ENCODE assay signal across 10 cellular contexts in the genomic region with DNA sequence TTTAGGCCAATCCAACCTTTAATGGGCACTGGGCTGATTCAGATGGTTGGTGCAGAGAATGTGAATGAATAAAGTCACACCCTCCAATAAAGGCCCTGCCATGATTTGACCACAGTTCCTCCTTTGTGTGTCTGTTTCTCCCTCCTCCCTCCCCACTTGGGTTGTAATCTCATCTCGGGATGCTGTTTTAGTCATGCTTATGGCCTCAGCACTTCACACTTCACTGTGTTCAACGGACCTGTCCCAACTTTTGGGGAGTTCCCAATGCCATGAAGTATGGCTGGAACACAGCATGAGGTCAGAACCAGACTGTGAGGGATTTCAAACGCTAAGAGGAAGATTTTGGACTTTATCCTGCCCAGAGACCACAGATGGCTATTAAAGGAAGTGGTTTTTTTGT. TPM values are rescaled to one million over a fixed set of nuclear protein-coding genes. Genes with fewer than 3 reads are reported as not detected.
A peak's percentile ranks its signal among the peaks of the same experiment; 100 is the strongest.
DNase-seq lines count a peak whose midpoint lies in the region; ATAC-seq, FAIRE-seq and TF ChIP-seq lines count a peak whose summit lies in the region.
"Had no signal": no experiment of that assay in that cellular context is flagged by ENCODE, and none has a peak within 500 bp of the region (broad histone marks: within the 10 kb centered on the region; RNA-seq: fewer than 3 reads in every experiment).

No MANE protein-coding gene starts in this region.

- no peak overlapping the region for H3K4me3 ChIP-seq in astrocyte (ENCODE audit: insufficient read depth, low read depth, low read length)
- H3K4me3 ChIP-seq: ovary had no signal

- H3K36me3 Mint-ChIP-seq in astrocyte (ENCODE audit: low read depth, unreplicated experiment) (peaks cover 14% of the 10 kb centered on the region), naive B cell (peaks cover 3 to 12% of the 10 kb centered on the region in 2 donors)

- no peaks in the 10 kb centered on the region for H3K79me2 ChIP-seq in astrocyte (ENCODE audit: insufficient read depth, low read length)

- H3K4me2 ChIP-seq in astrocyte (ENCODE audit: low read length) = no peak overlapping the region

- H3K27ac Mint-ChIP-seq in astrocyte (ENCODE audit: unreplicated experiment) (no peak overlapping the region), naive B cell (peak overlapping the region in 4 of 6 donors; percentile 23 to 93 (median 87))

- H3K4me1 ChIP-seq in astrocyte (ENCODE audit: insufficient read depth, low read length) = no peaks in the 10 kb centered on the region

- peaks cover 34% of the 10 kb centered on the region for H4K20me1 ChIP-seq in astrocyte (ENCODE audit: insufficient read depth, low read length)

- H3K27ac ChIP-seq in astrocyte (ENCODE audit: low read depth, low read length) = no peak overlapping the region
- H3K27ac ChIP-seq: ovary had no signal

- H3K27me3 Mint-ChIP-seq in astrocyte (ENCODE audit: low read depth, unreplicated experiment) (no peaks in the 10 kb centered on the region), naive B cell (no peaks in the 10 kb centered on the region)

- H2AFZ ChIP-seq in astrocyte (ENCODE audit: low read depth, low read length) = no peak overlapping the region

- FAIRE-seq in astrocyte (lab: Jason Lieb, UNC) = no peak

- no peaks in the 10 kb centered on the region for H3K9me3 Mint-ChIP-seq in astrocyte (ENCODE audit: unreplicated experiment)
- H3K9me3 Mint-ChIP-seq in naive B cell = no peaks in the 10 kb centered on the region

- H3K9ac ChIP-seq in astrocyte (ENCODE audit: low read length) = no peak overlapping the region

- ATAC-seq in naive B cell (ENCODE audit: low read depth in 2 of 2) = no peak
- no peak for ATAC-seq in HG03025 (IDR thresholded peaks at IDR 0.05; ENCODE audit: low FRiP score, unreplicated experiment)

- H3K36me3 ChIP-seq in astrocyte (ENCODE audit: insufficient read depth, low read length) = peaks cover 21% of the 10 kb centered on the region
- H3K36me3 ChIP-seq: ovary had no signal

- H3K4me3 Mint-ChIP-seq in astrocyte (ENCODE audit: unreplicated experiment) (no peak overlapping the region), naive B cell (peak overlapping the region in 5 of 8 donors; percentile 4 to 63 (median 59))

- peak; percentile 47 for DNase-seq in Daoy (ENCODE audit: low read depth)
- DNase-seq in MV-4-11 (lab: John Stamatoyannopoulos, UW) = peak; percentile 68
- peak; percentile 55 for DNase-seq in astrocyte (ENCODE audit: low read depth)
- DNase-seq in naive B cell = no peak
- DNase-seq in NCI-H187 (lab: John Stamatoyannopoulos, UW) = no peak
- DNase-seq in cerebellum (ENCODE audit: low spot score) = no peak
- DNase-seq in stimulated activated CD4-positive, alpha-beta T cell treated with anti-CD3 and anti-CD28 coated beads, Interleukin-15, amount 100 ng/mL, for 24 hours = no peak
- DNase-seq: head of caudate nucleus, ovary had no signal

- no peaks in the 10 kb centered on the region for H3K9me3 ChIP-seq in astrocyte (ENCODE audit: insufficient read depth, low read depth, low read length)
- H3K9me3 ChIP-seq: ovary had no signal

- H3K27me3 ChIP-seq in astrocyte (ENCODE audit: insufficient read depth, low read length) = no peaks in the 10 kb centered on the region
- H3K27me3 ChIP-seq: ovary had no signal

- peaks cover 2% of the 10 kb centered on the region for H3K4me1 Mint-ChIP-seq in astrocyte (ENCODE audit: low read depth, unreplicated experiment)
- H3K4me1 Mint-ChIP-seq in naive B cell = peaks cover 14 to 31% (median 16%) of the 10 kb centered on the region in 3 donors

- no peak for TF ChIP-seq CTCF in astrocyte (IDR thresholded peaks at IDR 0.05; ENCODE audit: insufficient read depth, low read depth, low read length)

RNA-seq across cellular contexts. Expression of a gene that starts 5.6 kb away (rescaled TPM):
- total RNA-seq in Daoy (2014; rRNA removed; shearing (Covaris generic)) = 63.7 and 72.5 TPM in 2 replicates
- total RNA-seq in astrocyte (80.5 and 82.8 TPM in 2 replicates), cerebellum (36.9 TPM)
- polyA plus RNA-seq in naive B cell (ENCODE audit: low read depth in 6 of 6) = 100 to 1,000 TPM in 5 of 6 donors, 10 to 100 TPM in 1; 98.8 to 134 (median 112) TPM

RNA-seq across cellular contexts. Expression of a gene that starts 29.8 kb away (rescaled TPM):
- 1,303 and 1,358 TPM in 2 replicates for total RNA-seq in Daoy (2014; rRNA removed; shearing (Covaris generic))
- total RNA-seq in astrocyte (811 and 843 TPM in 2 replicates), cerebellum (92.0 TPM)
- polyA plus RNA-seq in naive B cell (ENCODE audit: low read depth in 6 of 6) = 10 to 100 TPM; 53.6 to 85.7 (median 76.7) TPM

RNA-seq across cellular contexts. Expression of a gene that starts 37.4 kb away (rescaled TPM):
- total RNA-seq in Daoy (2014; rRNA removed; shearing (Covaris generic)) = not detected in 2 replicates
- total RNA-seq in astrocyte = not detected in 2 replicates
- 10 to 100 TPM; 25.7 to 53.2 (median 40.1) TPM for polyA plus RNA-seq in naive B cell (ENCODE audit: low read depth in 6 of 6)
- not detected for total RNA-seq in cerebellum

Comparison
In these comparisons a context has a peak if more than half of its experiments do, and no peak if none do; other contexts are left out.
1. DNase-seq: peak in Daoy (single experiment), MV-4-11 (single experiment) and astrocyte (single experiment); none in naive B cell (single experiment), NCI-H187 (0 of 2), cerebellum (single experiment) and stimulated activated CD4-positive, alpha-beta T cell treated with anti-CD3 and anti-CD28 coated beads, Interleukin-15, amount 100 ng/mL, for 24 hours (single experiment).